In genomic region chr17:75033346-75034235, GRCh38 we compare ENCODE assay signal across 9 cellular contexts. TPM values are rescaled to one million over a fixed set of nuclear protein-coding genes. Genes with fewer than 3 reads are reported as not detected.
DNase-seq lines count a peak whose midpoint lies in the region; ATAC-seq and TF ChIP-seq lines count a peak whose summit lies in the region.
"Had no signal": no experiment of that assay in that cellular context is flagged by ENCODE, and none has a peak within 500 bp of the region (broad histone marks: within the 10 kb centered on the region; RNA-seq: fewer than 3 reads in every experiment).

No MANE protein-coding gene starts in this region.

- H3K27ac ChIP-seq in 22Rv1 (peak overlapping the region; percentile 96), coronary artery (peak overlapping the region; percentile 94 to 96)

- peak overlapping the region; percentile 82 for H3K4me3 ChIP-seq in coronary artery

- intact Hi-C loops in left colon (cut with DNase I, micrococcal nuclease): loop anchor here in 1 of 2 donors (10.0 kb wide), 1 partner anchor 49 kb away; the partner anchor contains the start of gene CDR2L

- ATAC-seq in GM18907 (IDR thresholded peaks at IDR 0.05; ENCODE audit: unreplicated experiment) (peak; percentile 64), HG03442 (IDR thresholded peaks at IDR 0.05; ENCODE audit: unreplicated experiment) (peak; percentile 38), left colon (peak; percentile 45)

- 0 out of 2 replicates have a peak, but pooled peaks have one; percentile 5 for TF ChIP-seq CTCF in 22Rv1 (IDR thresholded peaks at IDR 0.05)
- TF ChIP-seq CTCF in coronary artery (IDR thresholded peaks at IDR 0.05): no peak

- peak; percentile 85 for DNase-seq in NCI-H524 treated with DMSO at 0.1 percent for 48 hours (lab: John Stamatoyannopoulos, UW)
- DNase-seq in activated CD4-positive, alpha-beta T cell treated with anti-CD3 and anti-CD28 coated beads, Interleukin-2, amount 50 U/mL, for 1 hour: peak; percentile 86
- peak; percentile 96 for DNase-seq in coronary artery (ENCODE audit: low spot score)
- DNase-seq in left colon: peak; percentile 83 to 89
- DNase-seq in stimulated activated CD4-positive, alpha-beta T cell treated with anti-CD3 and anti-CD28 coated beads, Interleukin-15, amount 100 ng/mL, for 48 hours (ENCODE audit: low read depth in 2 of 2): peak; percentile 87 to 89
- DNase-seq: DND-41 had no signal

RNA-seq across cellular contexts. Expression of gene ATP5PD, which starts 13.2 kb away (rescaled TPM):
- total RNA-seq in left colon: 100 to 1,000 TPM; 310 to 381 TPM

RNA-seq across cellular contexts. Expression of gene KCTD2, which starts 13.4 kb away (rescaled TPM):
- total RNA-seq in left colon: 10 to 100 TPM; 16.7 to 19.7 TPM

RNA-seq across cellular contexts. Expression of gene MRPL58, which starts 21.1 kb away (rescaled TPM):
- 10 to 100 TPM; 23.6 to 30.4 TPM for total RNA-seq in left colon

RNA-seq across cellular contexts. Expression of gene CDR2L, which starts 46.2 kb away (rescaled TPM):
- total RNA-seq in left colon: 1 to 10 TPM; 3.1 to 3.2 TPM

RNA-seq across cellular contexts. Expression of gene SLC16A5, which starts 54.2 kb away (rescaled TPM):
- total RNA-seq in left colon: 10 to 100 TPM; 26.6 to 39.6 TPM

Comparison
In these comparisons a context has a peak if more than half of its experiments do, and no peak if none do; other contexts are left out.
1. Peak in every context shown above with its lines: DNase-seq, ATAC-seq, H3K4me3 ChIP-seq and H3K27ac ChIP-seq.